In genomic region chr5:150422075-150422474, GRCh38 we compare ENCODE assay signal across 21 cellular contexts. TPM values are rescaled to one million over a fixed set of nuclear protein-coding genes. Genes with fewer than 3 reads are reported as not detected.
A peak's percentile ranks its signal among the peaks of the same experiment; 100 is the strongest.
DNase-seq lines count a peak whose midpoint lies in the region; ATAC-seq and TF ChIP-seq lines count a peak whose summit lies in the region.
"Had no signal": no experiment of that assay in that cellular context is flagged by ENCODE, and none has a peak within 500 bp of the region (broad histone marks: within the 10 kb centered on the region; RNA-seq: fewer than 3 reads in every experiment).

No MANE protein-coding gene starts in this region.

- H3K23ac ChIP-seq in IMR-90 (ENCODE audit: low read depth, low read length): no peak overlapping the region

- TF ChIP-seq RAD21 in IMR-90 (IDR thresholded peaks at IDR 0.05; ENCODE audit: low read length): no peak

- H2BK15ac ChIP-seq in IMR-90 (ENCODE audit: low read depth, low read length): no peak overlapping the region

- no peaks in the 10 kb centered on the region for H3K9me1 ChIP-seq in IMR-90 (ENCODE audit: insufficient read depth, low read length)

- no peaks in the 10 kb centered on the region for H3K4me1 ChIP-seq in Caco-2
- no peaks in the 10 kb centered on the region for H3K4me1 ChIP-seq in IMR-90 (ENCODE audit: control insufficient read depth, insufficient read depth, low read length)
- H3K4me1 ChIP-seq in endodermal cell (ENCODE audit: control insufficient read depth, insufficient read depth, low read length): no peaks in the 10 kb centered on the region
- no peaks in the 10 kb centered on the region for H3K4me1 ChIP-seq in prostate gland (replicated peaks)

- no peak overlapping the region for H3K14ac ChIP-seq in IMR-90 (replicated peaks; ENCODE audit: low read depth, low read length)

- H3K56ac ChIP-seq in IMR-90 (ENCODE audit: extremely low read depth, insufficient read depth, low read length): no peak overlapping the region

- H4K91ac ChIP-seq in IMR-90 (ENCODE audit: insufficient read depth, low read depth, low read length): no peak overlapping the region

- H3K36me3 ChIP-seq in Caco-2 (ENCODE audit: control insufficient read depth, insufficient read depth, low read length): no peaks in the 10 kb centered on the region
- H3K36me3 ChIP-seq in IMR-90 (ENCODE audit: control insufficient read depth, insufficient read depth, low read length): no peaks in the 10 kb centered on the region
- no peaks in the 10 kb centered on the region for H3K36me3 ChIP-seq in endodermal cell (ENCODE audit: control insufficient read depth, insufficient read depth, low read length)
- no peaks in the 10 kb centered on the region for H3K36me3 ChIP-seq in prostate gland

- H3K79me1 ChIP-seq in IMR-90 (ENCODE audit: low read depth in 1 of 2, low read length in 2 of 2): no peaks in the 10 kb centered on the region

- H3K36me3 Mint-ChIP-seq in Caco-2 (ENCODE audit: insufficient read depth, unreplicated experiment) (no peaks in the 10 kb centered on the region), endodermal cell (ENCODE audit: low read depth) (no peaks in the 10 kb centered on the region), type B pancreatic cell (no peaks in the 10 kb centered on the region)
- no peaks in the 10 kb centered on the region for H3K36me3 Mint-ChIP-seq in stimulated activated memory B cell treated with anti-CD40 and anti-IgM and Interleukin-4, amounts not matched to agents 10 μg/mL and 1 μg/mL and 100 μg/mL, for 72 hours

- dilution Hi-C loops in IMR-90 (cut with HindIII; ENCODE audit: low sequenced_read_pairs, unreplicated experiment): no loop called here

- H2BK20ac ChIP-seq in IMR-90 (ENCODE audit: low read depth, low read length): no peak overlapping the region

- no peak overlapping the region for H2BK120ac ChIP-seq in IMR-90 (ENCODE audit: low read depth, low read length)

- H3K4me3 ChIP-seq in Caco-2 (ENCODE audit: low read depth, low read length): no peak overlapping the region
- H3K4me3 ChIP-seq in IMR-90 (ENCODE audit: insufficient read depth, low read depth, low read length): no peak overlapping the region
- H3K4me3 ChIP-seq in endodermal cell (ENCODE audit: low read length): no peak overlapping the region
- no peak overlapping the region for H3K4me3 ChIP-seq in prostate gland

- H2AFZ ChIP-seq in IMR-90 (replicated peaks; ENCODE audit: low read length, poor library complexity): peak overlapping the region; percentile 58

- H3K27me3 ChIP-seq in Caco-2 (replicated peaks; ENCODE audit: control insufficient read depth, insufficient read depth, low read length): no peaks in the 10 kb centered on the region
- no peaks in the 10 kb centered on the region for H3K27me3 ChIP-seq in IMR-90 (ENCODE audit: control insufficient read depth, insufficient read depth, low read length)
- H3K27me3 ChIP-seq in endodermal cell (ENCODE audit: control insufficient read depth, insufficient read depth, low read length, poor library complexity, severe bottlenecking): no peaks in the 10 kb centered on the region
- no peaks in the 10 kb centered on the region for H3K27me3 ChIP-seq in prostate gland (replicated peaks; ENCODE audit: insufficient read depth)

- H3K9me3 ChIP-seq in Caco-2 (no peaks in the 10 kb centered on the region), IMR-90 (ENCODE audit: control insufficient read depth, insufficient read depth, low read length) (no peaks in the 10 kb centered on the region), endodermal cell (ENCODE audit: control insufficient read depth, low read length) (no peaks in the 10 kb centered on the region), prostate gland (no peaks in the 10 kb centered on the region)
- H3K9me3 ChIP-seq: SK-N-SH had no signal

- TF ChIP-seq CTCF in Caco-2 (IDR thresholded peaks at IDR 0.05; ENCODE audit: insufficient read depth in 1 of 2, low read depth in 1 of 2, low read length in 1 of 2, severe bottlenecking in 1 of 2, unreplicated experiment in 1 of 2) (no peak), IMR-90 (conservative IDR thresholded peaks at IDR 0.05; ENCODE audit: low read depth, low read length) (no peak), endodermal cell (conservative IDR thresholded peaks at IDR 0.05) (no peak), type B pancreatic cell (conservative IDR thresholded peaks at IDR 0.05) (no peak), prostate gland (IDR thresholded peaks at IDR 0.05) (no peak)

- no peaks in the 10 kb centered on the region for H4K20me1 ChIP-seq in IMR-90 (ENCODE audit: insufficient read depth, low read length)

- in situ Hi-C loops in IMR-90 (cut with MboI; ENCODE audit: low sequenced_read_pairs): no loop called here

- H3K27me3 Mint-ChIP-seq in Caco-2 (ENCODE audit: insufficient read depth, unreplicated experiment) (no peaks in the 10 kb centered on the region), endodermal cell (ENCODE audit: insufficient read depth) (peaks cover 1% of the 10 kb centered on the region), type B pancreatic cell (no peaks in the 10 kb centered on the region)
- no peaks in the 10 kb centered on the region for H3K27me3 Mint-ChIP-seq in stimulated activated memory B cell treated with anti-CD40 and anti-IgM and Interleukin-4, amounts not matched to agents 10 μg/mL and 1 μg/mL and 100 μg/mL, for 72 hours

- no peaks in the 10 kb centered on the region for H3K4me1 Mint-ChIP-seq in Caco-2 (ENCODE audit: low read depth, unreplicated experiment)
- no peaks in the 10 kb centered on the region for H3K4me1 Mint-ChIP-seq in endodermal cell
- peaks cover 31% of the 10 kb centered on the region for H3K4me1 Mint-ChIP-seq in stimulated activated memory B cell treated with anti-CD40 and anti-IgM and Interleukin-4, amounts not matched to agents 10 μg/mL and 1 μg/mL and 100 μg/mL, for 72 hours
- H3K4me1 Mint-ChIP-seq in type B pancreatic cell (ENCODE audit: unreplicated experiment): no peaks in the 10 kb centered on the region

- H3K18ac ChIP-seq in IMR-90 (ENCODE audit: low read depth, low read length): no peak overlapping the region

- H2AK9ac ChIP-seq in IMR-90 (replicated peaks; ENCODE audit: low read depth, low read length, poor library complexity): peak overlapping the region; percentile 50

- no peak overlapping the region for H4K8ac ChIP-seq in IMR-90 (ENCODE audit: low read depth in 2 of 2, low read length in 2 of 2)

- WGBS in IMR-90 (ENCODE audit: extremely low coverage in 2 of 2, insufficient read length in 1 of 2), 2 experiments: no CpG with 5 or more reads among the region's 4 CpGs
- WGBS in endodermal cell (ENCODE audit: insufficient coverage in 1 of 2, insufficient read length in 1 of 2), 2 experiments: 56 to 90% methylated on average over 2 to 4 of the region's 4 CpGs
- WGBS in prostate gland: 57% methylated on average over 4 of the region's 4 CpGs

- H3K9me3 Mint-ChIP-seq in Caco-2 (ENCODE audit: unreplicated experiment) (no peaks in the 10 kb centered on the region), endodermal cell (no peaks in the 10 kb centered on the region), type B pancreatic cell (no peaks in the 10 kb centered on the region)
- no peaks in the 10 kb centered on the region for H3K9me3 Mint-ChIP-seq in stimulated activated memory B cell treated with anti-CD40 and anti-IgM and Interleukin-4, amounts not matched to agents 10 μg/mL and 1 μg/mL and 100 μg/mL, for 72 hours

- no peak for ATAC-seq in IMR-90 (ENCODE audit: low read depth)
- ATAC-seq in stimulated activated memory B cell treated with anti-CD40 and anti-IgM and Interleukin-4, amounts not matched to agents 10 μg/mL and 1 μg/mL and 100 μg/mL, for 72 hours: no peak

- H3K27ac Mint-ChIP-seq in Caco-2 (ENCODE audit: unreplicated experiment) (peak overlapping the region; percentile 21), endodermal cell (no peak overlapping the region), type B pancreatic cell (no peak overlapping the region)
- peak overlapping the region; percentile 49 for H3K27ac Mint-ChIP-seq in stimulated activated memory B cell treated with anti-CD40 and anti-IgM and Interleukin-4, amounts not matched to agents 10 μg/mL and 1 μg/mL and 100 μg/mL, for 72 hours

- no peak for DNase-seq in Caco-2
- no peak for DNase-seq in IMR-90
- peak; percentile 50 for DNase-seq in endodermal cell
- DNase-seq in type B pancreatic cell (ENCODE audit: extremely low spot score, unreplicated experiment): no peak
- DNase-seq in kidney glomerular epithelial cell (lab: John Stamatoyannopoulos, UW): no peak
- no peak for DNase-seq in prostate gland (ENCODE audit: low spot score)
- DNase-seq: ACHN, DMS 273 treated with DMSO at 0.1 percent for 48 hours, DND-41, HCEC 1CT, NCI-H1105 treated with DMSO at 0.1 percent for 48 hours, NCI-H187, NCI-H2107, NCI-H510A, NCI-H82, RPMI8226, SHP77 treated with DMSO at 0.1 percent for 48 hours, SK-N-SH had no signal

- H3K4ac ChIP-seq in IMR-90 (ENCODE audit: low read depth, low read length): no peak overlapping the region

- no peak overlapping the region for H3K4me2 ChIP-seq in IMR-90 (ENCODE audit: low read depth, low read length)
- H3K4me2 ChIP-seq: SK-N-SH had no signal

- BruUV-seq in Caco-2 (replicated peaks; lab: Mats Ljungman, UMichigan) (no TSS peak), IMR-90 (replicated peaks; lab: Mats Ljungman, UMichigan) (no TSS peak)

- intact Hi-C loops in Caco-2 (cut with micrococcal nuclease; ENCODE audit: unreplicated experiment): no loop called here
- intact Hi-C loops in IMR-90 (cut with micrococcal nuclease): no loop called here
- intact Hi-C loops in prostate gland (cut with DNase I): no loop called here

- no peak for TF ChIP-seq POLR2A in IMR-90 (IDR thresholded peaks at IDR 0.05; ENCODE audit: low read depth, low read length)
- TF ChIP-seq POLR2A in prostate gland (IDR thresholded peaks at IDR 0.05): no peak

- H2AK5ac ChIP-seq in IMR-90 (ENCODE audit: low read depth, low read length): no peak overlapping the region

- no peak overlapping the region for H3K9ac ChIP-seq in IMR-90 (ENCODE audit: low read depth, low read length)
- H3K9ac ChIP-seq in endodermal cell (ENCODE audit: extremely low read depth, low read length, poor library complexity, severe bottlenecking): no peak overlapping the region
- H3K9ac ChIP-seq: SK-N-SH had no signal

- H3K4me3 Mint-ChIP-seq in Caco-2 (ENCODE audit: unreplicated experiment): no peak overlapping the region
- no peak overlapping the region for H3K4me3 Mint-ChIP-seq in endodermal cell
- no peak overlapping the region for H3K4me3 Mint-ChIP-seq in stimulated activated memory B cell treated with anti-CD40 and anti-IgM and Interleukin-4, amounts not matched to agents 10 μg/mL and 1 μg/mL and 100 μg/mL, for 72 hours
- H3K4me3 Mint-ChIP-seq in type B pancreatic cell: no peak overlapping the region

- no peak overlapping the region for H2BK5ac ChIP-seq in IMR-90 (ENCODE audit: low read depth, low read length, poor library complexity, severe bottlenecking)

- H4K5ac ChIP-seq in IMR-90 (ENCODE audit: low read depth, low read length): no peak overlapping the region

- CTCF ChIA-PET in Caco-2 (lab: Charles Lee): interaction anchor here (0.6 kb wide), 1 partner anchor 77 kb away, joined by 3 read pairs; no protein-coding TSS in a partner anchor
- CTCF ChIA-PET in IMR-90 (lab: Yijun Ruan, JAX): no interaction called here

- H3K27ac ChIP-seq in IMR-90 (ENCODE audit: insufficient read depth, low read length) (no peak overlapping the region), endodermal cell (ENCODE audit: low read depth, low read length) (no peak overlapping the region), prostate gland (no peak overlapping the region)
- H3K27ac ChIP-seq: C4-2B, HL-60 had no signal

- POLR2A ChIA-PET in Caco-2 (lab: Charles Lee) (no interaction called here), IMR-90 (lab: Charles Lee; ENCODE audit: unreplicated experiment) (no interaction called here)

RNA-seq across cellular contexts. Expression of gene CD74, which starts 9.4 kb away (rescaled TPM):
- total RNA-seq in Caco-2 (2022) (49.6 and 59.3 TPM in 2 replicates), IMR-90 (2012; rRNA removed) (0.18 and 0.28 TPM in 2 replicates), endodermal cell (10 to 100 TPM; 12.4 to 20.0 TPM), type B pancreatic cell (ENCODE audit: low replicate concordance) (24.9 and 37.2 TPM in 2 replicates), prostate gland (100 to 1,000 TPM; 425 to 612 TPM)
- polyA plus RNA-seq in IMR-90 (2012; rRNA removed): 1.1 and 1.5 TPM in 2 replicates
- 1.4 and 3.4 TPM in 2 replicates for polyA plus RNA-seq in IMR-90 (2012; cell fraction: cytosol; rRNA removed)
- polyA plus RNA-seq in IMR-90 (2012; cell fraction: nucleus; rRNA removed; ENCODE audit: low replicate concordance): 0.60 and 0.64 TPM in 2 replicates
- 9.7 TPM for polyA plus RNA-seq in endodermal cell (2013, experiment 1 of 2)
- 7.1 TPM for polyA plus RNA-seq in endodermal cell (2013, experiment 2 of 2)

RNA-seq across cellular contexts. Expression of gene RPS14, which starts 27.5 kb away (rescaled TPM):
- 2,300 and 2,382 TPM in 2 replicates for total RNA-seq in Caco-2 (2022)
- total RNA-seq in IMR-90 (2012; rRNA removed): 7,310 and 7,583 TPM in 2 replicates
- polyA plus RNA-seq in IMR-90 (2012; rRNA removed): 6,296 and 6,747 TPM in 2 replicates
- 5,609 and 17,745 TPM in 2 replicates for polyA plus RNA-seq in IMR-90 (2012; cell fraction: cytosol; rRNA removed)
- 873 and 3,349 TPM in 2 replicates for polyA plus RNA-seq in IMR-90 (2012; cell fraction: nucleus; rRNA removed; ENCODE audit: low replicate concordance)
- 1,000 to 10,000 TPM; 2,313 to 2,316 TPM for total RNA-seq in endodermal cell
- 1,931 TPM for polyA plus RNA-seq in endodermal cell (2013, experiment 1 of 2)
- 1,875 TPM for polyA plus RNA-seq in endodermal cell (2013, experiment 2 of 2)
- total RNA-seq in type B pancreatic cell (ENCODE audit: low replicate concordance): 2,469 and 2,543 TPM in 2 replicates
- 1,000 to 10,000 TPM; 1,708 to 3,672 TPM for total RNA-seq in prostate gland

Comparison
In these comparisons a context has a peak if more than half of its experiments do, and no peak if none do; other contexts are left out.
1. H3K27ac Mint-ChIP-seq: peak in Caco-2 (single experiment) and stimulated activated memory B cell treated with anti-CD40 and anti-IgM and Interleukin-4, amounts not matched to agents 10 μg/mL and 1 μg/mL and 100 μg/mL, for 72 hours (single experiment); none in endodermal cell (single experiment) and type B pancreatic cell (single experiment).
2. RNA of gene CD74, which starts 9.4 kb away (total RNA-seq): 425 to 612 TPM in prostate gland, 49.6 to 59.3 TPM in Caco-2, 24.9 to 37.2 TPM in type B pancreatic cell and 12.4 to 20.0 TPM in endodermal cell; 0.18 to 0.28 TPM in IMR-90; every median in the first group is over 10 times any median in the second.